In genomic region chr9:134825025-134825424, GRCh38 we compare ENCODE assay signal across 36 cellular contexts. TPM values are rescaled to one million over a fixed set of nuclear protein-coding genes. Genes with fewer than 3 reads are reported as not detected.
"Had no signal": no experiment of that assay in that cellular context is flagged by ENCODE, and none has a peak within 500 bp of the region (broad histone marks: within the 10 kb centered on the region; RNA-seq: fewer than 3 reads in every experiment).

No MANE protein-coding gene starts in this region.

- ATAC-seq: activated CD4-positive, alpha-beta T cell treated with anti-CD3 and anti-CD28 coated beads for 36 hours; activated CD4-positive, CD25-positive, alpha-beta regulatory T cell treated with anti-CD3 and anti-CD28 coated beads, Interleukin-2, amount 50 U/mL, for 24 hours; activated CD8-positive, alpha-beta T cell treated with anti-CD3 and anti-CD28 coated beads, Interleukin-2, amount 10 ng/mL, durations not matched to agents 7 days and 5 days; activated naive CD8-positive, alpha-beta T cell treated with anti-CD3 and anti-CD28 coated beads, Interleukin-2, amount 50 U/mL, for 24 hours; WTC11 had no signal

- H3K4me3 ChIP-seq: MG63, SJCRH30, SK-N-MC had no signal

- H3K27ac ChIP-seq: brain microvascular endothelial cell, SJCRH30, SK-N-MC had no signal

- DNase-seq: activated CD4-positive, alpha-beta T cell treated with anti-CD3 and anti-CD28 coated beads for 36 hours; activated CD4-positive, alpha-beta T cell treated with anti-CD3 and anti-CD28 coated beads, Interleukin-2, amount 10 ng/mL, durations not matched to agents 7 days and 5 days; activated CD4-positive, alpha-beta T cell treated with anti-CD3 and anti-CD28 coated beads, Interleukin-2, amount 50 U/mL, for 48 hours; activated CD8-positive, alpha-beta T cell treated with anti-CD3 and anti-CD28 coated beads, Interleukin-2, amount 10 ng/mL, durations not matched to agents 7 days and 5 days; activated gamma-delta T cell; activated naive CD4-positive, alpha-beta T cell treated with anti-CD3 and anti-CD28 coated beads for 36 hours; activated naive CD8-positive, alpha-beta T cell treated with anti-CD3 and anti-CD28 coated beads, Interleukin-2, amount 50 U/mL, for 24 hours; activated T-cell treated with anti-CD3 and anti-CD28 coated beads, Interleukin-2, amount 50 U/mL, for 24 hours; anterior cingulate cortex; brain microvascular endothelial cell; central memory CD4-positive, alpha-beta T cell; IMR-90; Karpas-422; KBM-7; MG63; NCI-H1092; NCI-H1436 treated with DMSO at 0.1 percent for 48 hours; NCI-H1694 treated with DMSO at 0.1 percent for 48 hours; NCI-H2029; NCI-H2107; NCI-H2171; NCI-H510A; NCI-H526; NCI-H82; NK-92 treated with Interleukin-12 subunit alpha and Interleukin-12 subunit beta, amount 100 ng/mL, for 24 hours; OCI-M1; SHP77; SJCRH30; T1000 had no signal

- H3K27me3 ChIP-seq: brain microvascular endothelial cell, MG63, SJCRH30 had no signal

- H3K4me1 ChIP-seq: SJCRH30 had no signal

- H3K9me3 ChIP-seq: MG63, SJCRH30 had no signal

RNA-seq across cellular contexts. Expression of gene FCN2, which starts 55.6 kb away (rescaled TPM):
- total RNA-seq: activated CD4-positive, alpha-beta T cell treated with anti-CD3 and anti-CD28 coated beads for 36 hours; activated CD4-positive, alpha-beta T cell treated with anti-CD3 and anti-CD28 coated beads, Interleukin-2, amount 10 ng/mL, durations not matched to agents 7 days and 5 days; activated CD8-positive, alpha-beta T cell treated with anti-CD3 and anti-CD28 coated beads, Interleukin-2, amount 10 ng/mL, durations not matched to agents 7 days and 5 days; activated naive CD4-positive, alpha-beta T cell treated with anti-CD3 and anti-CD28 coated beads for 36 hours; activated T-helper 2 cell treated with anti-CD3 and anti-CD28 coated beads, Interferon-gamma antibody, Interleukin-2, Interleukin-4, amounts not matched to agents 10 μg/mL and 5 μg/mL and 100 μg/mL, durations not matched to agents 14 hours and 24 hours and 36 hours; cerebellum; IMR-90; SJCRH30; T-helper 1 cell treated with Interleukin-12 subunit alpha and Interleukin-12 subunit beta and Interleukin-4 antibody, amounts not matched to agents 30 ng/mL and 1 ng/mL, for 36 hours; T-helper 2 cell treated with Interferon-gamma antibody and Interleukin-4, amounts not matched to agents 100 ng/mL and 5 ng/mL, for 36 hours; WTC11 had no signal
- polyA plus RNA-seq: IMR-90 had no signal
